ENCODE assay signal across 23 cellular contexts in the genomic region with DNA sequence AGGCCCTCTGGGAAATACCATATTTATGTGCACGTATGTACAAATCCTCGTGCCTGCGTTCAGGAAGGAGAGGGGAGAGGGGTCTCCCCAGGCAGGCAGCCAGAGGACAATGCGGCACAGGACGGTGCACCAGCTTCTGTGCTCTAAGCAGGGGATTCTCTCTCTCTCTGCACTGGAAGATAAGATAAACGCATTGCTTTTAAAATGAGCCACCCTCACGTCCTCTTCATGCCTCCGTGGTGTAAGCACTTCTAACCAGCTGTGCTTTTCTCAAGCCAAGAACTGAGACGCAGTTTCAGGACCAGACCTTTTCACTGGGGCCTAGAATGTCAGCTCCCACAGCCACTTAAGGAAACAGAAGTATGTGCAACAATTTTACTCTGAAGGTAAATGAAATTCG.
A peak's percentile ranks its signal among the peaks of the same experiment; 100 is the strongest.
DNase-seq lines count a peak whose midpoint lies in the region; ATAC-seq and TF ChIP-seq lines count a peak whose summit lies in the region.
"Had no signal": no experiment of that assay in that cellular context is flagged by ENCODE, and none has a peak within 500 bp of the region (broad histone marks: within the 10 kb centered on the region; RNA-seq: fewer than 3 reads in every experiment).

No MANE protein-coding gene starts in this region.

- H3K4me1 ChIP-seq in mammary epithelial cell (ENCODE audit: insufficient read depth, low read length) = no peaks in the 10 kb centered on the region
- no peaks in the 10 kb centered on the region for H3K4me1 ChIP-seq in endodermal cell (ENCODE audit: control insufficient read depth, insufficient read depth, low read length)
- H3K4me1 ChIP-seq: BLaER1 treated with 17β-estradiol and CSF1 and Interleukin-3, amounts not matched to agents 10 nM and 100 nM; HAP-1; Peyer's patch; SJCRH30 had no signal

- no peak overlapping the region for H3K27ac ChIP-seq in mammary epithelial cell (ENCODE audit: insufficient read depth, low read depth, low read length)
- no peak overlapping the region for H3K27ac ChIP-seq in endodermal cell (ENCODE audit: low read depth, low read length)
- H3K27ac ChIP-seq: BLaER1 treated with 17β-estradiol and CSF1 and Interleukin-3, amounts not matched to agents 10 nM and 100 nM; GM23248; KMS-11; Peyer's patch; SJCRH30 had no signal

- H3K79me2 ChIP-seq in mammary epithelial cell (ENCODE audit: insufficient read depth, low read length) = no peaks in the 10 kb centered on the region

- TF ChIP-seq CTCF in mammary epithelial cell (conservative IDR thresholded peaks at IDR 0.05 in 1 of 2, IDR thresholded peaks at IDR 0.05 in 1 of 2; ENCODE audit: extremely low read depth in 1 of 2, insufficient read depth in 1 of 2, low read depth in 1 of 2, low read length in 2 of 2) = no peak
- no peak for TF ChIP-seq CTCF in MCF 10A (IDR thresholded peaks at IDR 0.05; ENCODE audit: unreplicated experiment)
- no peak for TF ChIP-seq CTCF in endodermal cell (conservative IDR thresholded peaks at IDR 0.05)
- TF ChIP-seq CTCF in nephron (IDR thresholded peaks at IDR 0.05; ENCODE audit: unreplicated experiment in 3 of 3) = no peak

- no peaks in the 10 kb centered on the region for H3K4me1 Mint-ChIP-seq in MCF 10A (ENCODE audit: insufficient read depth, unreplicated experiment)
- H3K4me1 Mint-ChIP-seq in endodermal cell = peaks cover 2% of the 10 kb centered on the region
- peaks cover 35% of the 10 kb centered on the region for H3K4me1 Mint-ChIP-seq in nephron

- no TSS peak for BruUV-seq in mammary epithelial cell (replicated peaks; lab: Mats Ljungman, UMichigan)
- no TSS peak for BruUV-seq in MCF 10A (replicated peaks; lab: Mats Ljungman, UMichigan)

- H3K9me3 ChIP-seq in mammary epithelial cell (replicated peaks; ENCODE audit: insufficient read depth, low read length) = peaks cover 13% of the 10 kb centered on the region
- peaks cover 10% of the 10 kb centered on the region for H3K9me3 ChIP-seq in endodermal cell (ENCODE audit: control insufficient read depth, low read length)
- H3K9me3 ChIP-seq: HAP-1, Peyer's patch, SJCRH30 had no signal

- dilution Hi-C loops in mammary epithelial cell (cut with HindIII; ENCODE audit: low sequenced_read_pairs) = no loop called here

- ATAC-seq in HG02623 (IDR thresholded peaks at IDR 0.05; ENCODE audit: unreplicated experiment) (no peak), GM18517 (IDR thresholded peaks at IDR 0.05; ENCODE audit: unreplicated experiment) (no peak)
- ATAC-seq: CD8-positive, alpha-beta T cell had no signal

- no peak overlapping the region for H3K4me3 Mint-ChIP-seq in MCF 10A (ENCODE audit: unreplicated experiment)
- no peak overlapping the region for H3K4me3 Mint-ChIP-seq in endodermal cell
- H3K4me3 Mint-ChIP-seq in nephron = no peak overlapping the region
- H3K4me3 Mint-ChIP-seq: CD8-positive, alpha-beta T cell had no signal

- peaks cover 4% of the 10 kb centered on the region for H3K36me3 Mint-ChIP-seq in MCF 10A (ENCODE audit: insufficient read depth, unreplicated experiment)
- no peaks in the 10 kb centered on the region for H3K36me3 Mint-ChIP-seq in endodermal cell (ENCODE audit: low read depth)
- H3K36me3 Mint-ChIP-seq in nephron (ENCODE audit: low read depth) = peaks cover 3% of the 10 kb centered on the region
- H3K36me3 Mint-ChIP-seq: CD8-positive, alpha-beta T cell had no signal

- H3K27me3 ChIP-seq in mammary epithelial cell (ENCODE audit: insufficient read depth, low read length) (no peaks in the 10 kb centered on the region), endodermal cell (ENCODE audit: control insufficient read depth, insufficient read depth, low read length, poor library complexity, severe bottlenecking) (no peaks in the 10 kb centered on the region)
- H3K27me3 ChIP-seq: BLaER1 treated with 17β-estradiol and CSF1 and Interleukin-3, amounts not matched to agents 10 nM and 100 nM; Peyer's patch; SJCRH30 had no signal

- CTCF ChIA-PET in mammary epithelial cell (lab: Charles Lee; ENCODE audit: low non-redundant PET) (no interaction called here), MCF 10A (lab: Yijun Ruan, JAX) (no interaction called here)

- no peak overlapping the region for H3K4me3 ChIP-seq in mammary epithelial cell (replicated peaks in 1 of 3; ENCODE audit: insufficient read depth in 1 of 3, low read depth in 2 of 3, low read length in 3 of 3)
- no peak overlapping the region for H3K4me3 ChIP-seq in endodermal cell (ENCODE audit: low read length)
- H3K4me3 ChIP-seq: BLaER1 treated with 17β-estradiol and CSF1 and Interleukin-3, amounts not matched to agents 10 nM and 100 nM; GM23248; HAP-1; Peyer's patch; SJCRH30 had no signal

- no peaks in the 10 kb centered on the region for H4K20me1 ChIP-seq in mammary epithelial cell (ENCODE audit: insufficient read depth, low read length)
- H4K20me1 ChIP-seq: BLaER1 treated with 17β-estradiol and CSF1 and Interleukin-3, amounts not matched to agents 10 nM and 100 nM had no signal

- H3K36me3 ChIP-seq in mammary epithelial cell (ENCODE audit: insufficient read depth, low read length) (no peaks in the 10 kb centered on the region), endodermal cell (ENCODE audit: control insufficient read depth, insufficient read depth, low read length) (no peaks in the 10 kb centered on the region)
- H3K36me3 ChIP-seq: BLaER1 treated with 17β-estradiol and CSF1 and Interleukin-3, amounts not matched to agents 10 nM and 100 nM; HAP-1; Peyer's patch; SJCRH30 had no signal

- H3K27me3 Mint-ChIP-seq in MCF 10A (ENCODE audit: insufficient read depth, unreplicated experiment) (no peaks in the 10 kb centered on the region), endodermal cell (ENCODE audit: insufficient read depth) (peaks cover 2% of the 10 kb centered on the region), nephron (ENCODE audit: low read depth) (peaks cover 12% of the 10 kb centered on the region)

- POLR2A ChIA-PET in MCF 10A (lab: Yijun Ruan, JAX) = interaction anchor here (0.7 kb wide), 1 partner anchor 12 kb away, joined by 4 read pairs; no protein-coding TSS in a partner anchor

- WGBS in mammary epithelial cell (ENCODE audit: low coverage, missing lambda C conversion rate) = 22% methylated on average over 10 of the region's 10 CpGs
- WGBS in endodermal cell (ENCODE audit: insufficient coverage in 1 of 2, insufficient read length in 1 of 2), 2 experiments = 82 to 90% methylated on average over 8 to 10 of the region's 10 CpGs

- DNase-seq in mammary epithelial cell (no peak), MCF 10A (ENCODE audit: unreplicated experiment) (no peak), endodermal cell (peak; percentile 8), RPMI8226 (no peak)
- DNase-seq: 8988T; CD8-positive, alpha-beta T cell; DND-41; GM23248; NCI-H1105; NCI-H146; NCI-H2029; NCI-H2171; NCI-H345; NCI-H524; NCI-H774; Peyer's patch; SJCRH30 had no signal

- in situ Hi-C loops in mammary epithelial cell (cut with MboI; ENCODE audit: low sequenced_read_pairs in 2 of 2) = no loop called here

- intact Hi-C loops in mammary epithelial cell (cut with micrococcal nuclease) (no loop called here), MCF 10A (cut with micrococcal nuclease) (no loop called here)

- H3K4me2 ChIP-seq in mammary epithelial cell (ENCODE audit: insufficient read depth, low read depth, low read length) = no peak overlapping the region
- H3K4me2 ChIP-seq: BLaER1 treated with 17β-estradiol and CSF1 and Interleukin-3, amounts not matched to agents 10 nM and 100 nM; KMS-11 had no signal

- H3K27ac Mint-ChIP-seq in MCF 10A (ENCODE audit: low read depth, unreplicated experiment) = no peak overlapping the region
- H3K27ac Mint-ChIP-seq in endodermal cell = no peak overlapping the region
- H3K27ac Mint-ChIP-seq in nephron = peak overlapping the region in 2 of 3 experiments; percentile 7 to 12
- H3K27ac Mint-ChIP-seq: CD8-positive, alpha-beta T cell had no signal

- H3K9me3 Mint-ChIP-seq in MCF 10A (ENCODE audit: unreplicated experiment) (no peaks in the 10 kb centered on the region), endodermal cell (peaks cover 18% of the 10 kb centered on the region), nephron (peaks cover 11% of the 10 kb centered on the region)
- H3K9me3 Mint-ChIP-seq: CD8-positive, alpha-beta T cell had no signal

- H3K9ac ChIP-seq in mammary epithelial cell (ENCODE audit: insufficient read depth, low read length) (no peak overlapping the region), endodermal cell (ENCODE audit: extremely low read depth, low read length, poor library complexity, severe bottlenecking) (no peak overlapping the region)
- H3K9ac ChIP-seq: BLaER1 treated with 17β-estradiol and CSF1 and Interleukin-3, amounts not matched to agents 10 nM and 100 nM; GM23248; KMS-11 had no signal

- H2AFZ ChIP-seq in mammary epithelial cell (ENCODE audit: low read depth, low read length) = peak overlapping the region; percentile 36
- H2AFZ ChIP-seq: GM23248 had no signal

Comparison
In these comparisons a context has a peak if more than half of its experiments do, and no peak if none do; other contexts are left out.
1. H3K27ac Mint-ChIP-seq: peak in nephron (2 of 3); none in MCF 10A (single experiment) and endodermal cell (single experiment).